Comparison of ENCODE assay signal across 1 cellular context in genomic region chr17:75994802-75995350, GRCh38.
A peak's percentile ranks its signal among the peaks of the same experiment; 100 is the strongest.
TF ChIP-seq lines count a peak whose summit lies in the region.

No MANE protein-coding gene starts in this region.

TF ChIP-seq in HepG2, 621 proteins besides CTCF, POLR2A, EP300 and RAD21:
- TF ChIP-seq GTF3A (CRISPR knock-in tag; conservative IDR thresholded peaks at IDR 0.05) (no peak), ZBTB25 (CRISPR knock-in tag; IDR thresholded peaks at IDR 0.05) (0 out of 2 replicates have a peak, but pooled peaks have one; percentile 17), HOXA9 (CRISPR knock-in tag; IDR thresholded peaks at IDR 0.05; ENCODE audit: borderline replicate concordance) (no peak), CERS6 (CRISPR knock-in tag; IDR thresholded peaks at IDR 0.05) (no peak), ZNF441 (CRISPR knock-in tag; IDR thresholded peaks at IDR 0.05; ENCODE audit: borderline replicate concordance) (no peak), KMT2A (CRISPR knock-in tag; IDR thresholded peaks at IDR 0.05) (0 out of 2 replicates have a peak, but pooled peaks have one; percentile 21), POGK (CRISPR knock-in tag; conservative IDR thresholded peaks at IDR 0.05) (no peak), ZNF121 (CRISPR knock-in tag; IDR thresholded peaks at IDR 0.05) (peak; percentile 92), BRD4 (CRISPR knock-in tag; IDR thresholded peaks at IDR 0.05) (no peak), ZNF550 (CRISPR knock-in tag; IDR thresholded peaks at IDR 0.05; ENCODE audit: borderline replicate concordance) (no peak), ZNF776 (CRISPR knock-in tag; IDR thresholded peaks at IDR 0.05) (no peak), CENPBD1 (CRISPR knock-in tag; IDR thresholded peaks at IDR 0.05; ENCODE audit: borderline replicate concordance, low read depth) (no peak), PTBP1 (IDR thresholded peaks at IDR 0.05; ENCODE audit: low read depth, low read length, poor library complexity, severe bottlenecking) (no peak)
